ENCODE assay signal across 2 cellular contexts in the genomic region with DNA sequence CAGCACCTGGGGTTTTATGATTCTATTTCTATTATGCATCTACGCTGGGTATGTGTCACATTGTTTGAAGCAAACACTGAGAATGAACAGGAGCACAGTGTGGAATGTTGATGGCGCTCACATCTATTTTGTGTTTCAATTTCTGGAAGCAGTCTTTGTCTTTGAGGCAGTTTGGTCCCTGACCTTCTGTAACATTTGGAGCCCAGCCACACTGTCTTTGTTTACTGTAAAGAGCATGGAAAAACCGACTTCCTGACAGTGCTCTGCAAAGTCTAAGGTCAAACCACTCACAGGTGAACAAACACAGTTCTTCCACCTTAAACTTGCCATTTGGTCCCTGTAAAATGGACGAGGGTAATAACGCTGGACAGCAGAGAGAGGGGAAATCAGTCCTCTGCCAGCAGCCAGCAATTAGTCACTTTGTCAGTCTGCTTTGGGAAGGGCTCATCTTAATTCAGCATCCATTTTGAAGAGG.
TF ChIP-seq lines count a peak whose summit lies in the region.

No MANE protein-coding gene starts in this region.

TF ChIP-seq in WTC11, 78 proteins besides CTCF, POLR2A, EP300 and RAD21 (continued from another document):
- TF ChIP-seq ZNF532 (CRISPR knock-in tag; IDR thresholded peaks at IDR 0.05; ENCODE audit: borderline replicate concordance): no peak

TF ChIP-seq in HepG2, 621 proteins besides CTCF, POLR2A, EP300 and RAD21 (continued from another document and continues in another):
- TF ChIP-seq, protein P1, sequence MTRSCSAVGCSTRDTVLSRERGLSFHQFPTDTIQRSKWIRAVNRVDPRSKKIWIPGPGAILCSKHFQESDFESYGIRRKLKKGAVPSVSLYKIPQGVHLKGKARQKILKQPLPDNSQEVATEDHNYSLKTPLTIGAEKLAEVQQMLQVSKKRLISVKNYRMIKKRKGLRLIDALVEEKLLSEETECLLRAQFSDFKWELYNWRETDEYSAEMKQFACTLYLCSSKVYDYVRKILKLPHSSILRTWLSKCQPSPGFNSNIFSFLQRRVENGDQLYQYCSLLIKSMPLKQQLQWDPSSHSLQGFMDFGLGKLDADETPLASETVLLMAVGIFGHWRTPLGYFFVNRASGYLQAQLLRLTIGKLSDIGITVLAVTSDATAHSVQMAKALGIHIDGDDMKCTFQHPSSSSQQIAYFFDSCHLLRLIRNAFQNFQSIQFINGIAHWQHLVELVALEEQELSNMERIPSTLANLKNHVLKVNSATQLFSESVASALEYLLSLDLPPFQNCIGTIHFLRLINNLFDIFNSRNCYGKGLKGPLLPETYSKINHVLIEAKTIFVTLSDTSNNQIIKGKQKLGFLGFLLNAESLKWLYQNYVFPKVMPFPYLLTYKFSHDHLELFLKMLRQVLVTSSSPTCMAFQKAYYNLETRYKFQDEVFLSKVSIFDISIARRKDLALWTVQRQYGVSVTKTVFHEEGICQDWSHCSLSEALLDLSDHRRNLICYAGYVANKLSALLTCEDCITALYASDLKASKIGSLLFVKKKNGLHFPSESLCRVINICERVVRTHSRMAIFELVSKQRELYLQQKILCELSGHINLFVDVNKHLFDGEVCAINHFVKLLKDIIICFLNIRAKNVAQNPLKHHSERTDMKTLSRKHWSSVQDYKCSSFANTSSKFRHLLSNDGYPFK (CRISPR knock-in tag; IDR thresholded peaks at IDR 0.05; ENCODE audit: borderline replicate concordance): no peak
- TF ChIP-seq ARID5B (CRISPR knock-in tag; IDR thresholded peaks at IDR 0.05): peak; percentile 89
- TF ChIP-seq HDAC2 (CRISPR knock-in tag; IDR thresholded peaks at IDR 0.05): peak; percentile 58
- TF ChIP-seq, protein P2, sequence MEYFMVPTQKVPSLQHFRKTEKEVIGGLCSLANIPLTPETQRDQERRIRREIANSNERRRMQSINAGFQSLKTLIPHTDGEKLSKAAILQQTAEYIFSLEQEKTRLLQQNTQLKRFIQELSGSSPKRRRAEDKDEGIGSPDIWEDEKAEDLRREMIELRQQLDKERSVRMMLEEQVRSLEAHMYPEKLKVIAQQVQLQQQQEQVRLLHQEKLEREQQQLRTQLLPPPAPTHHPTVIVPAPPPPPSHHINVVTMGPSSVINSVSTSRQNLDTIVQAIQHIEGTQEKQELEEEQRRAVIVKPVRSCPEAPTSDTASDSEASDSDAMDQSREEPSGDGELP (IDR thresholded peaks at IDR 0.05; ENCODE audit: borderline replicate concordance, low read depth): peak; percentile 85
- TF ChIP-seq PRDM15 (CRISPR knock-in tag; IDR thresholded peaks at IDR 0.05): no peak
- TF ChIP-seq MYNN (CRISPR knock-in tag; IDR thresholded peaks at IDR 0.05; ENCODE audit: low read depth): no peak
- TF ChIP-seq SMAD3 (CRISPR knock-in tag; IDR thresholded peaks at IDR 0.05): no peak
- no peak for TF ChIP-seq XBP1 (CRISPR knock-in tag; IDR thresholded peaks at IDR 0.05)
- TF ChIP-seq HOMEZ (CRISPR knock-in tag; IDR thresholded peaks at IDR 0.05; ENCODE audit: low read depth): peak; percentile 40; the same call in 1 of the 2 replicates
- TF ChIP-seq ZNF549 (CRISPR knock-in tag; IDR thresholded peaks at IDR 0.05): no peak
- peak; percentile 55; the same call in 1 of the 2 replicates for TF ChIP-seq REPIN1 (CRISPR knock-in tag; IDR thresholded peaks at IDR 0.05; ENCODE audit: borderline replicate concordance, low read depth)
- 0 out of 2 replicates have a peak, but pooled peaks have one; percentile 19 for TF ChIP-seq LCORL (IDR thresholded peaks at IDR 0.05)
- TF ChIP-seq LCORL (CRISPR knock-in tag; IDR thresholded peaks at IDR 0.05): peak; percentile 56; the same call in 1 of the 2 replicates
- TF ChIP-seq, protein P3, sequence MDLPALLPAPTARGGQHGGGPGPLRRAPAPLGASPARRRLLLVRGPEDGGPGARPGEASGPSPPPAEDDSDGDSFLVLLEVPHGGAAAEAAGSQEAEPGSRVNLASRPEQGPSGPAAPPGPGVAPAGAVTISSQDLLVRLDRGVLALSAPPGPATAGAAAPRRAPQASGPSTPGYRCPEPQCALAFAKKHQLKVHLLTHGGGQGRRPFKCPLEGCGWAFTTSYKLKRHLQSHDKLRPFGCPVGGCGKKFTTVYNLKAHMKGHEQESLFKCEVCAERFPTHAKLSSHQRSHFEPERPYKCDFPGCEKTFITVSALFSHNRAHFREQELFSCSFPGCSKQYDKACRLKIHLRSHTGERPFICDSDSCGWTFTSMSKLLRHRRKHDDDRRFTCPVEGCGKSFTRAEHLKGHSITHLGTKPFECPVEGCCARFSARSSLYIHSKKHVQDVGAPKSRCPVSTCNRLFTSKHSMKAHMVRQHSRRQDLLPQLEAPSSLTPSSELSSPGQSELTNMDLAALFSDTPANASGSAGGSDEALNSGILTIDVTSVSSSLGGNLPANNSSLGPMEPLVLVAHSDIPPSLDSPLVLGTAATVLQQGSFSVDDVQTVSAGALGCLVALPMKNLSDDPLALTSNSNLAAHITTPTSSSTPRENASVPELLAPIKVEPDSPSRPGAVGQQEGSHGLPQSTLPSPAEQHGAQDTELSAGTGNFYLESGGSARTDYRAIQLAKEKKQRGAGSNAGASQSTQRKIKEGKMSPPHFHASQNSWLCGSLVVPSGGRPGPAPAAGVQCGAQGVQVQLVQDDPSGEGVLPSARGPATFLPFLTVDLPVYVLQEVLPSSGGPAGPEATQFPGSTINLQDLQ (CRISPR knock-in tag; IDR thresholded peaks at IDR 0.05): no peak
- TF ChIP-seq, protein P4, sequence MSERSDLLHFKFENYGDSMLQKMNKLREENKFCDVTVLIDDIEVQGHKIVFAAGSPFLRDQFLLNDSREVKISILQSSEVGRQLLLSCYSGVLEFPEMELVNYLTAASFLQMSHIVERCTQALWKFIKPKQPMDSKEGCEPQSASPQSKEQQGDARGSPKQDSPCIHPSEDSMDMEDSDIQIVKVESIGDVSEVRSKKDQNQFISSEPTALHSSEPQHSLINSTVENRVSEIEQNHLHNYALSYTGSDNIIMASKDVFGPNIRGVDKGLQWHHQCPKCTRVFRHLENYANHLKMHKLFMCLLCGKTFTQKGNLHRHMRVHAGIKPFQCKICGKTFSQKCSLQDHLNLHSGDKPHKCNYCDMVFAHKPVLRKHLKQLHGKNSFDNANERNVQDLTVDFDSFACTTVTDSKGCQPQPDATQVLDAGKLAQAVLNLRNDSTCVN (CRISPR knock-in tag; IDR thresholded peaks at IDR 0.05; ENCODE audit: borderline replicate concordance): no peak
- 0 out of 2 replicates have a peak, but pooled peaks have one; percentile 14 for TF ChIP-seq FOXK2 (IDR thresholded peaks at IDR 0.05)
- TF ChIP-seq REXO4 (CRISPR knock-in tag; IDR thresholded peaks at IDR 0.05; ENCODE audit: borderline replicate concordance): no peak
- no peak for TF ChIP-seq SNAI1 (CRISPR knock-in tag; IDR thresholded peaks at IDR 0.05; ENCODE audit: borderline replicate concordance)
- TF ChIP-seq FOXK1 (CRISPR knock-in tag; IDR thresholded peaks at IDR 0.05; ENCODE audit: borderline replicate concordance, low read depth): no peak
- TF ChIP-seq GTF2F1 (IDR thresholded peaks at IDR 0.05; ENCODE audit: low read length): no peak
- TF ChIP-seq FOXA1 (IDR thresholded peaks at IDR 0.05): no peak
- peak; percentile 81 for TF ChIP-seq FOXA1 (CRISPR knock-in tag; IDR thresholded peaks at IDR 0.05)
- TF ChIP-seq ZNF383 (CRISPR knock-in tag; IDR thresholded peaks at IDR 0.05; ENCODE audit: borderline replicate concordance): no peak
- peak; percentile 72 for TF ChIP-seq NCOA2 (CRISPR knock-in tag; IDR thresholded peaks at IDR 0.05)
- no peak for TF ChIP-seq ZNF850 (CRISPR knock-in tag; conservative IDR thresholded peaks at IDR 0.05)
- peak; percentile 66 for TF ChIP-seq TBL1XR1 (IDR thresholded peaks at IDR 0.05; ENCODE audit: borderline replicate concordance, low read length, partially characterized antibody)
- TF ChIP-seq NPAS2 (CRISPR knock-in tag; IDR thresholded peaks at IDR 0.05; ENCODE audit: borderline replicate concordance): no peak
- TF ChIP-seq RARA (CRISPR knock-in tag; IDR thresholded peaks at IDR 0.05): peak; percentile 80
- peak; percentile 67 for TF ChIP-seq ISL2 (CRISPR knock-in tag; IDR thresholded peaks at IDR 0.05)
- TF ChIP-seq ZNF121 (CRISPR knock-in tag; IDR thresholded peaks at IDR 0.05): no peak
- TF ChIP-seq YEATS2 (CRISPR knock-in tag; IDR thresholded peaks at IDR 0.05; ENCODE audit: borderline replicate concordance): no peak
- no peak for TF ChIP-seq HDAC6 (IDR thresholded peaks at IDR 0.05; ENCODE audit: low read depth, low read length)
- TF ChIP-seq GATAD2A (CRISPR knock-in tag; IDR thresholded peaks at IDR 0.05): no peak
- TF ChIP-seq ZNF292 (CRISPR knock-in tag; IDR thresholded peaks at IDR 0.05; ENCODE audit: borderline replicate concordance, low read depth): peak; percentile 81; the same call in 1 of the 2 replicates
- TF ChIP-seq KAT8 (CRISPR knock-in tag; IDR thresholded peaks at IDR 0.05): 0 out of 2 replicates have a peak, but pooled peaks have one; percentile 26
- 0 out of 2 replicates have a peak, but pooled peaks have one; percentile 30 for TF ChIP-seq SPEN (CRISPR knock-in tag; IDR thresholded peaks at IDR 0.05; ENCODE audit: low read depth)
- peak; percentile 84 for TF ChIP-seq FOXO1 (CRISPR knock-in tag; IDR thresholded peaks at IDR 0.05)
